1 cellular context compared by ENCODE assay signal in the genomic region with DNA sequence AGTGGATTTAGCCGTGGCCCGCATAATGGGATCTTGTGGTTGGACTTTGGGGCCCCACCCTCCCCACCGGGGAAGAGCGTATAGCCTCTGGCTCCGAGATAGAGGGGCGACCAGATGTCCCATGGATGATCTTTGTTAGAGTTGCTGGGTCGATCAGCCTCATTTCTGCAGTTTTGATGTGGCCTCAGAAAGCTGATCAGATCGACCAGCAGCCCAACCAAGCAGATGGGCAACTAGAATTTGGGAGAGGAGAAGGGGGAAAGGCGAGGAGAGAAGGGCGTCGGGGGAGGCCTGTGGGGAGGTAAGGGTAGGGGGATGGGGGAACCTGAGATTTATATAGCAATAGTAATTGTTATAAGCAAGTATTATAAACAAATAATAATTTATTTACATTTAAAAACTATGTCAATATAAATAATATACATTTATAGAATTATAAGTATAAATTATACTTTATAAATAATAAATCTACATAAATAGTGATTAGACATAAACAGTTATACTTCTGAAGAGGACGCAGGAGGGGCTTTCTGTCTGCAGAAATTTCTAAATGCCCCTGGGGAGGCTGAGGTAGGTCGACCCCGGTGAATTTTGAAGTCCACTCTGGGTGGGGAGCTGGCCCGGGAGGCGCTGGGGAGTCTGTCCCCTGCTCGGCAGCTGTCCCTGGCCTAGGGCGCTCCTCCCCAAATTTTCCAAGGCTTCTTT.
TF ChIP-seq lines count a peak whose summit lies in the region.

No MANE protein-coding gene starts in this region.

TF ChIP-seq in endothelial cell of umbilical vein, 7 proteins besides CTCF, POLR2A, EP300 and RAD21 (continued from another document):
- TF ChIP-seq GATA2 (IDR thresholded peaks at IDR 0.05; ENCODE audit: insufficient read depth, insufficient read length, low read depth, low read length) (no peak), FOS (IDR thresholded peaks at IDR 0.05; ENCODE audit: borderline replicate concordance, insufficient read depth, low read length) (no peak)
